In the genomic region with DNA sequence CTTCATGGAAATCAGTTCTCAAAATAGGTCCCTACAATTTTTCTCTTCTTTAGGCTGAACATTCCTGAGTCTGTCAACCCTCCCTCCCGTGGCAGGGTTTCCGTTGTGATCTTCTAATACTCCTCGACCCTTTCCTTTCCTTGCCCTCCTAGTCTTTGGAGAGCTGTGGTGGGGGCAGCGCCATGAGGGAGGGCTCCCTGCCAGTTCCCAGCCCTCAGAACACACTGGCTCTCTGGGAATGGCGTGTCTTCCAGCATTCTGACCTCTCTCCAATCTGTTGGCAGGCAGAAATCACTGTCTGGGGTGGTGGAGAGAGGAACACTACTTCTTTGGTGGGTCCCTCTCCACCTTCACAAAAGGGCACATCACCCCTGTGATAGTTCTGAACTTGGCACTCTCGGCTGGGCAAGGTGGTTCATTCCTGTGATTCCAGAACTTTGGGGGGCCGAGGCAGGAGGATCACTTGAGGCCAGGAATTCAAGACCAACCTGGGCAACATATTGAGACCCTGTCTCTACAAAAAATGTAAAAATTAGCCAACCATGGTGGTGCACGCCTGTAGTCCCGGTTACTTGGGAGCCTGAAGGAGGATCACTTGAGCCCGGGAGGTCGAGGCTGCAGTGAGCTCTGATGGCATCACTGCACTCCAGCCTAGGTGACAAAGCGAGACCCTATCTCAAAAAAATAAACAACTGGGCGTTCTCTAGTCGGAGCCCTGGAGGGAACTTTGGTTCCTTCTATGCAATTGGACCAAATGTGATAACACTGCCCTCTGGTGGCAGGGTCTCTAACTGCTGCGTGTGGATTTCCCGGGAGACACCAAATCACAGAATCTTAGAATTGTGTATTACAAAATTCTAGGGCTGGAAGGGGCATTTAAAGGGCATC, we compare ENCODE assay signal across 9 cellular contexts. TPM values are rescaled to one million over a fixed set of nuclear protein-coding genes. Genes with fewer than 3 reads are reported as not detected.
DNase-seq lines count a peak whose midpoint lies in the region; ATAC-seq and TF ChIP-seq lines count a peak whose summit lies in the region.
"Had no signal": no experiment of that assay in that cellular context is flagged by ENCODE, and none has a peak within 500 bp of the region (broad histone marks: within the 10 kb centered on the region; RNA-seq: fewer than 3 reads in every experiment).

No MANE protein-coding gene starts in this region.

- no peaks in the 10 kb centered on the region for H3K9me3 ChIP-seq in HEK293 (ENCODE audit: control insufficient read depth, insufficient read depth, low read depth, low read length)
- no peaks in the 10 kb centered on the region for H3K9me3 ChIP-seq in OCI-LY1 (ENCODE audit: low read length)

- peak; percentile 56 for TF ChIP-seq CTCF in HEK293 (tag by site-specific recombination; IDR thresholded peaks at IDR 0.05)
- TF ChIP-seq CTCF in OCI-LY1 (IDR thresholded peaks at IDR 0.05; ENCODE audit: low read length) = peak; percentile 98

- H3K27ac ChIP-seq in HEK293 (ENCODE audit: extremely low read depth, low read depth, low read length) = no peak overlapping the region
- no peak overlapping the region for H3K27ac ChIP-seq in OCI-LY1 (ENCODE audit: low read depth, low read length, poor library complexity, severe bottlenecking)

- H2AFZ ChIP-seq in OCI-LY1 (ENCODE audit: low read length) = no peak overlapping the region

- H4K20me1 ChIP-seq in OCI-LY1 (ENCODE audit: insufficient read depth, low read length) = no peaks in the 10 kb centered on the region

- H3F3A ChIP-seq in OCI-LY1 (ENCODE audit: insufficient read depth, low read length) = no peaks in the 10 kb centered on the region

- no peaks in the 10 kb centered on the region for H3K9me2 ChIP-seq in OCI-LY1 (ENCODE audit: low read depth, low read length)

- H3K9ac ChIP-seq in OCI-LY1 (ENCODE audit: low read length) = no peak overlapping the region

- H3K4me3 ChIP-seq in HEK293 (ENCODE audit: low read depth, low read length) (no peak overlapping the region), OCI-LY1 (ENCODE audit: low read depth, low read length, poor library complexity, severe bottlenecking) (no peak overlapping the region)

- no peaks in the 10 kb centered on the region for H3K36me3 ChIP-seq in HEK293 (ENCODE audit: control insufficient read depth in 2 of 2, insufficient read depth in 1 of 2, low read length in 2 of 2)
- no peaks in the 10 kb centered on the region for H3K36me3 ChIP-seq in OCI-LY1 (ENCODE audit: insufficient read depth, low read length)

- H3K27me3 Mint-ChIP-seq in naive thymus-derived CD8-positive, alpha-beta T cell = peaks cover 0 to 2% (median 0%) of the 10 kb centered on the region in 5 donors

- H3K9me3 Mint-ChIP-seq in naive thymus-derived CD8-positive, alpha-beta T cell = peaks cover 0 to 3% (median 0%) of the 10 kb centered on the region in 9 donors

- POLR2A ChIA-PET in HEK293 (lab: Yijun Ruan, JAX) = no interaction called here
- POLR2A ChIA-PET in naive thymus-derived CD8-positive, alpha-beta T cell (lab: Charles Lee) = no interaction called here

- H3K36me3 Mint-ChIP-seq in naive thymus-derived CD8-positive, alpha-beta T cell = no peaks in the 10 kb centered on the region

- H3K4me2 ChIP-seq in OCI-LY1 (ENCODE audit: low read length) = no peak overlapping the region

- H3K4me3 Mint-ChIP-seq in naive thymus-derived CD8-positive, alpha-beta T cell = peak overlapping the region in 2 of 10 donors; percentile 19 to 53

- TF ChIP-seq POLR2A in erythroblast (IDR thresholded peaks at IDR 0.05; ENCODE audit: low read length) = no peak

- no peaks in the 10 kb centered on the region for H3K79me2 ChIP-seq in OCI-LY1 (ENCODE audit: insufficient read depth, low read length)

- H3K4me1 Mint-ChIP-seq in naive thymus-derived CD8-positive, alpha-beta T cell = peaks cover 0 to 4% (median 0%) of the 10 kb centered on the region in 4 donors

- DNase-seq in CD1c-positive myeloid dendritic cell (ENCODE audit: extremely low spot score) (peak; percentile 86), erythroblast (lab: John Stamatoyannopoulos, UW) (peak; percentile 55 to 83)
- DNase-seq in activated CD8-positive, alpha-beta memory T cell treated with anti-CD3 and anti-CD28 coated beads, Interleukin-2, amount 50 U/mL, for 48 hours = peak; percentile 87
- peak; percentile 39 to 85 (median 72) for DNase-seq in naive thymus-derived CD8-positive, alpha-beta T cell
- DNase-seq in stimulated activated naive CD4-positive, alpha-beta T cell (lab: John Stamatoyannopoulos, UW) = peak; percentile 24 to 74 (median 57)

- H3K27ac Mint-ChIP-seq in naive thymus-derived CD8-positive, alpha-beta T cell = no peak overlapping the region

- peaks cover 7% of the 10 kb centered on the region; the same call in 1 of the 2 replicates for H3K27me3 ChIP-seq in OCI-LY1 (ENCODE audit: insufficient read depth, low read length)

- CTCF ChIA-PET in HEK293 (lab: Yijun Ruan, JAX) = interaction anchor here (0.6 to 2.9 kb wide), 25 partner anchors 8 to 401 kb away, joined by 3 to 14 read pairs (median 3); no protein-coding TSS in a partner anchor

- peak; percentile 67 to 81 for ATAC-seq in naive thymus-derived CD8-positive, alpha-beta T cell
- ATAC-seq in HG02870 (IDR thresholded peaks at IDR 0.05; ENCODE audit: unreplicated experiment) = no peak

- H3K4me1 ChIP-seq in HEK293 (ENCODE audit: control insufficient read depth, insufficient read depth, low read length) (no peaks in the 10 kb centered on the region), OCI-LY1 (ENCODE audit: insufficient read depth, low read length, severe bottlenecking) (no peaks in the 10 kb centered on the region)

TF ChIP-seq in HEK293, 187 proteins besides CTCF, POLR2A, EP300 and RAD21:
- TF ChIP-seq ZNF561 (tag by site-specific recombination; IDR thresholded peaks at IDR 0.05; ENCODE audit: borderline replicate concordance) = 0 out of 2 replicates have a peak, but pooled peaks have one; percentile 20
- peak; percentile 77 for TF ChIP-seq ZNF654 (tag by site-specific recombination; IDR thresholded peaks at IDR 0.05; ENCODE audit: low read depth)
- TF ChIP-seq ZNF423 (tag by site-specific recombination; IDR thresholded peaks at IDR 0.05) = no peak
- no peak for TF ChIP-seq SP7 (tag by site-specific recombination; IDR thresholded peaks at IDR 0.05)
- 0 out of 2 replicates have a peak, but pooled peaks have one; percentile 10 for TF ChIP-seq PRDM10 (tag by site-specific recombination; IDR thresholded peaks at IDR 0.05)
- TF ChIP-seq ZNF660 (tag by site-specific recombination; IDR thresholded peaks at IDR 0.05) = peak; percentile 65

RNA-seq across cellular contexts. Expression of gene ARPC1A, which starts 13.1 kb away (rescaled TPM):
- total RNA-seq in naive thymus-derived CD8-positive, alpha-beta T cell = 10 to 100 TPM; 45.5 to 47.2 TPM
- 10 to 100 TPM; 42.7 to 74.8 (median 63.6) TPM for polyA plus RNA-seq in naive thymus-derived CD8-positive, alpha-beta T cell

RNA-seq across cellular contexts. Expression of gene MYH16, which starts 39.9 kb away (rescaled TPM):
- not detected for total RNA-seq in naive thymus-derived CD8-positive, alpha-beta T cell
- polyA plus RNA-seq in naive thymus-derived CD8-positive, alpha-beta T cell = not detected
- total RNA-seq: T-helper 1 cell treated with Interleukin-12 subunit alpha and Interleukin-12 subunit beta and Interleukin-4 antibody, amounts not matched to agents 30 ng/mL and 1 ng/mL, for 36 hours had no signal
